Comparison of ENCODE assay signal across 2 cellular contexts in genomic region chr17:27415090-27415795, GRCh38.
TF ChIP-seq lines count a peak whose summit lies in the region.

No MANE protein-coding gene starts in this region.

TF ChIP-seq in K562, 482 proteins besides CTCF, POLR2A, EP300 and RAD21 (continued from another document):
- TF ChIP-seq, protein P1, sequence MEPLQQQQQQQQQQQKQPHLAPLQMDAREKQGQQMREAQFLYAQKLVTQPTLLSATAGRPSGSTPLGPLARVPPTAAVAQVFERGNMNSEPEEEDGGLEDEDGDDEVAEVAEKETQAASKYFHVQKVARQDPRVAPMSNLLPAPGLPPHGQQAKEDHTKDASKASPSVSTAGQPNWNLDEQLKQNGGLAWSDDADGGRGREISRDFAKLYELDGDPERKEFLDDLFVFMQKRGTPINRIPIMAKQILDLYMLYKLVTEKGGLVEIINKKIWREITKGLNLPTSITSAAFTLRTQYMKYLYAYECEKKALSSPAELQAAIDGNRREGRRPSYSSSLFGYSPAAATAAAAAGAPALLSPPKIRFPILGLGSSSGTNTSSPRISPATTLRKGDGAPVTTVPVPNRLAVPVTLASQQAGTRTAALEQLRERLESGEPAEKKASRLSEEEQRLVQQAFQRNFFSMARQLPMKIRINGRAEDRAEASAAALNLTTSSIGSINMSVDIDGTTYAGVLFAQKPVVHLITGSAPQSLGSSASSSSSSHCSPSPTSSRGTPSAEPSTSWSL (CRISPR knock-in tag; IDR thresholded peaks at IDR 0.05; ENCODE audit: borderline replicate concordance) = no peak

TF ChIP-seq in SK-N-SH treated with all-trans-retinoic acid at 6 μM for 48 hours, 23 proteins besides CTCF, POLR2A, EP300 and RAD21 (continued from another document):
- no peak for TF ChIP-seq ARNTL (CRISPR knock-in tag; IDR thresholded peaks at IDR 0.05; ENCODE audit: borderline replicate concordance, low read depth)
- no peak for TF ChIP-seq TOX (CRISPR knock-in tag; IDR thresholded peaks at IDR 0.05; ENCODE audit: borderline replicate concordance)
- TF ChIP-seq, protein P2, sequence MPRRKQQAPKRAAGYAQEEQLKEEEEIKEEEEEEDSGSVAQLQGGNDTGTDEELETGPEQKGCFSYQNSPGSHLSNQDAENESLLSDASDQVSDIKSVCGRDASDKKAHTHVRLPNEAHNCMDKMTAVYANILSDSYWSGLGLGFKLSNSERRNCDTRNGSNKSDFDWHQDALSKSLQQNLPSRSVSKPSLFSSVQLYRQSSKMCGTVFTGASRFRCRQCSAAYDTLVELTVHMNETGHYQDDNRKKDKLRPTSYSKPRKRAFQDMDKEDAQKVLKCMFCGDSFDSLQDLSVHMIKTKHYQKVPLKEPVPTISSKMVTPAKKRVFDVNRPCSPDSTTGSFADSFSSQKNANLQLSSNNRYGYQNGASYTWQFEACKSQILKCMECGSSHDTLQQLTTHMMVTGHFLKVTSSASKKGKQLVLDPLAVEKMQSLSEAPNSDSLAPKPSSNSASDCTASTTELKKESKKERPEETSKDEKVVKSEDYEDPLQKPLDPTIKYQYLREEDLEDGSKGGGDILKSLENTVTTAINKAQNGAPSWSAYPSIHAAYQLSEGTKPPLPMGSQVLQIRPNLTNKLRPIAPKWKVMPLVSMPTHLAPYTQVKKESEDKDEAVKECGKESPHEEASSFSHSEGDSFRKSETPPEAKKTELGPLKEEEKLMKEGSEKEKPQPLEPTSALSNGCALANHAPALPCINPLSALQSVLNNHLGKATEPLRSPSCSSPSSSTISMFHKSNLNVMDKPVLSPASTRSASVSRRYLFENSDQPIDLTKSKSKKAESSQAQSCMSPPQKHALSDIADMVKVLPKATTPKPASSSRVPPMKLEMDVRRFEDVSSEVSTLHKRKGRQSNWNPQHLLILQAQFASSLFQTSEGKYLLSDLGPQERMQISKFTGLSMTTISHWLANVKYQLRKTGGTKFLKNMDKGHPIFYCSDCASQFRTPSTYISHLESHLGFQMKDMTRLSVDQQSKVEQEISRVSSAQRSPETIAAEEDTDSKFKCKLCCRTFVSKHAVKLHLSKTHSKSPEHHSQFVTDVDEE (CRISPR knock-in tag; IDR thresholded peaks at IDR 0.05) = no peak
- TF ChIP-seq ZNF70 (CRISPR knock-in tag; IDR thresholded peaks at IDR 0.05) = no peak
- TF ChIP-seq ESRRG (CRISPR knock-in tag; IDR thresholded peaks at IDR 0.05) = no peak
TF ChIP-seq in SK-N-SH treated with all-trans-retinoic acid at 6 μM for 48 hours: peak in this region for 0.
